10 cellular contexts compared by ENCODE assay signal in genomic region chr2:144426981-144427479, GRCh38.
A peak's percentile ranks its signal among the peaks of the same experiment; 100 is the strongest.
DNase-seq lines count a peak whose midpoint lies in the region; ATAC-seq and TF ChIP-seq lines count a peak whose summit lies in the region.
"Had no signal": no experiment of that assay in that cellular context is flagged by ENCODE, and none has a peak within 500 bp of the region (broad histone marks: within the 10 kb centered on the region; RNA-seq: fewer than 3 reads in every experiment).

No MANE protein-coding gene starts in this region.

- ATAC-seq in lower lobe of right lung (peak; percentile 74 to 77), HG03460 (IDR thresholded peaks at IDR 0.05; ENCODE audit: unreplicated experiment) (no peak), GM18909 (IDR thresholded peaks at IDR 0.05; ENCODE audit: poor library complexity, unreplicated experiment) (no peak), T-cell (replicated peaks in 1 of 4) (no peak)

- H3K4me1 ChIP-seq in Karpas-422 (ENCODE audit: low read length), result peaks cover 41% of the 10 kb centered on the region
- H3K4me1 ChIP-seq in lower lobe of right lung, result peaks cover 58% of the 10 kb centered on the region
- peaks cover 47% of the 10 kb centered on the region for H3K4me1 ChIP-seq in testis

- H3K27ac Mint-ChIP-seq in T-cell, result no peak overlapping the region

- POLR2A ChIA-PET in T-cell (lab: Charles Lee), result no interaction called here

- no peak for TF ChIP-seq POLR2A in testis (IDR thresholded peaks at IDR 0.05)

- intact Hi-C loops in lower lobe of right lung (cut with DNase I) (no loop called here), testis (cut with DNase I; ENCODE audit: low total_unique reads) (no loop called here)

- H3K9me3 Mint-ChIP-seq in T-cell, result no peaks in the 10 kb centered on the region

- H4K20me1 ChIP-seq in Karpas-422 (ENCODE audit: insufficient read depth, low read depth, low read length), result no peaks in the 10 kb centered on the region

- H3K9ac ChIP-seq in Karpas-422 (ENCODE audit: low read length), result no peak overlapping the region

- DNase-seq in Karpas-422 (no peak), lower lobe of right lung (no peak), testis (peak; percentile 81), NCI-H524 treated with DMSO at 0.1 percent for 48 hours (lab: John Stamatoyannopoulos, UW) (no peak), T-cell (no peak)
- DNase-seq: activated effector memory CD4-positive, alpha-beta T cell treated with Interleukin-2 at 50 U/mL for 16 hours had no signal

- H2AFZ ChIP-seq in Karpas-422 (ENCODE audit: low read length), result no peak overlapping the region

- WGBS in testis, 2 donors, result 24 to 25% methylated on average over 4 of the region's 4 CpGs

- TF ChIP-seq CTCF in lower lobe of right lung (IDR thresholded peaks at IDR 0.05) (no peak), testis (IDR thresholded peaks at IDR 0.05) (no peak)

- H3K4me3 Mint-ChIP-seq in T-cell, result no peak overlapping the region

- H3K4me1 Mint-ChIP-seq in T-cell, result peaks cover 0 to 7% (median 0%) of the 10 kb centered on the region in 3 donors

- H3K9me3 ChIP-seq in Karpas-422 (ENCODE audit: low read length) (no peaks in the 10 kb centered on the region), lower lobe of right lung (no peaks in the 10 kb centered on the region), testis (no peaks in the 10 kb centered on the region)
- H3K9me3 ChIP-seq: HAP-1 had no signal

- no peaks in the 10 kb centered on the region for H3K9me2 ChIP-seq in Karpas-422 (replicated peaks; ENCODE audit: insufficient read depth, low read length)

- H3K27ac ChIP-seq in Karpas-422 (ENCODE audit: low read length) (peak overlapping the region; percentile 48), cingulate gyrus (ENCODE audit: low read depth, low read length) (peak overlapping the region; percentile 82), lower lobe of right lung (peak overlapping the region; percentile 34), testis (peak overlapping the region; percentile 78 to 81)

- no peaks in the 10 kb centered on the region for H3K36me3 Mint-ChIP-seq in T-cell

- H3K27me3 ChIP-seq in Karpas-422 (ENCODE audit: low read length) (no peaks in the 10 kb centered on the region), lower lobe of right lung (ENCODE audit: low read depth) (no peaks in the 10 kb centered on the region), testis (no peaks in the 10 kb centered on the region)

- H3K36me3 ChIP-seq in Karpas-422 (ENCODE audit: insufficient read depth, low read length), result no peaks in the 10 kb centered on the region
- peaks cover 35% of the 10 kb centered on the region for H3K36me3 ChIP-seq in lower lobe of right lung
- H3K36me3 ChIP-seq in testis (ENCODE audit: low read depth, missing control alignments), result no peaks in the 10 kb centered on the region

- H3K4me3 ChIP-seq in Karpas-422 (ENCODE audit: low read length) (no peak overlapping the region), lower lobe of right lung (no peak overlapping the region), testis (no peak overlapping the region)
- H3K4me3 ChIP-seq: HAP-1 had no signal

- peaks cover 0 to 6% of the 10 kb centered on the region in 2 donors for H3K27me3 Mint-ChIP-seq in T-cell

- CTCF ChIA-PET in T-cell (lab: Charles Lee), result no interaction called here

- H3K4me2 ChIP-seq in Karpas-422 (ENCODE audit: low read depth, low read length, poor library complexity, severe bottlenecking), result peak overlapping the region; percentile 48

- H3K79me2 ChIP-seq in Karpas-422 (ENCODE audit: low read length), result peaks cover 6% of the 10 kb centered on the region; the same call in 1 of the 2 replicates

Comparison
In these comparisons a context has a peak if more than half of its experiments do, and no peak if none do; other contexts are left out.
1. ATAC-seq: peak in lower lobe of right lung (2 of 2); none in HG03460 (single experiment), GM18909 (single experiment) and T-cell (0 of 4).
2. Peak in every context shown above with its lines, with median percentiles within 50 percentile points of each other: H3K27ac ChIP-seq.